Comparison of ENCODE assay signal across 36 cellular contexts in genomic region chr22:38155703-38156102, GRCh38. TPM values are rescaled to one million over a fixed set of nuclear protein-coding genes. Genes with fewer than 3 reads are reported as not detected.
"Had no signal": no experiment of that assay in that cellular context is flagged by ENCODE, and none has a peak within 500 bp of the region (broad histone marks: within the 10 kb centered on the region; RNA-seq: fewer than 3 reads in every experiment).

No MANE protein-coding gene starts in this region.

- DNase-seq: Karpas-422, Kasumi-1, MG63, MM.1S, MV-4-11, NCI-H1048, NCI-H1092, NCI-H1092 treated with DMSO at 0.1 percent for 48 hours, NCI-H1105, NCI-H1105 treated with DMSO at 0.1 percent for 48 hours, NCI-H1417, NCI-H1417 treated with DMSO at 0.1 percent for 48 hours, NCI-H1436, NCI-H1436 treated with DMSO at 0.1 percent for 48 hours, NCI-H146, NCI-H1694, NCI-H1694 treated with DMSO at 0.1 percent for 48 hours, NCI-H187, NCI-H187 treated with DMSO at 0.1 percent for 48 hours, NCI-H2029, NCI-H2029 treated with DMSO at 0.1 percent for 48 hours, NCI-H2081, NCI-H2081 treated with DMSO at 0.1 percent for 48 hours, NCI-H2107, NCI-H2171, NCI-H2171 treated with DMSO at 0.1 percent for 48 hours, NCI-H2227 treated with DMSO at 0.1 percent for 48 hours, NCI-H226, NCI-H345, NCI-H446, NCI-H446 treated with DMSO at 0.1 percent for 48 hours, NCI-H510A, NCI-H510A treated with DMSO at 0.1 percent for 48 hours, NCI-H524 had no signal

- H3K27me3 ChIP-seq: MG63 had no signal

- H3K36me3 ChIP-seq: MG63 had no signal

- H3K4me3 ChIP-seq: MG63 had no signal

RNA-seq across cellular contexts. Expression of gene BAIAP2L2, which starts 45.2 kb away (rescaled TPM):
- total RNA-seq: M059J, NCI-H460 had no signal
